In the genomic region with DNA sequence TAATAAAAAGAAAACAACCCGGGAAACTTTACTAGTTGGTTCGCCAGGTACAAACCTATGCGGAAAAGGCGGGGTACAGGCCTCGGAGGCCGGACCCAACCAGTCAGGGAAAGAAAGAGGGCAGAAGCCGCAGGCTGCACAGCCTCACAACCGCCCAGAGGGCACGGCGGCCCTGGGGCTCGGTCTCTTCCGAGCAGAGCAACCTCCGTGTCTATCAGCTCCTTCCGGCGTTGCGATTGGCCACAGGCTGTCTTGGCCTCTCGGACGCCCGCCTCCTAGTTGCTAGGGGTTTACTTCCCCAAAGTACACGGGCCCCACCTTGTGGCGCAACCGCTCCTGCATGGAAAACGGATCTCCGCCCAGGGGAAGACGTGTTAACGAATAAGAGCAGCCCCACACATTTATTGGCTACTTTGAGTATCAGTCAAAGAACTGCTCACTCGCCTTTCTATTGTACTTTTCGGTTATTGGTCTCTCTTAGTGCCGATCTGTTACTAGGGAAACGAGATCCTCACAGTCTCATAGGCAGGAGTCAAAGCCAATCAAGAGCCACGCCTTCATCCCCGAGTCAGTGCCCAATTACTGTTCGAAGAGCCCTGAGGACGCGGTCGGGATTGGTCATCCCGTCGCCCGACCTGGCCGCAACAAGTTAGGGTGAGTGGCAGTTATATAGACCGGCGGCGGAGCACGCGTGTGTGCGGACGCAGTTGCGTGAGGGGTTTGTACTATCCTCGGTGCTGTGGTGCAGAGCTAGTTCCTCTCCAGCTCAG, we compare ENCODE assay signal across 1 cellular context.
TF ChIP-seq lines count a peak whose summit lies in the region.

TSS of gene G3BP1 (plus strand) at position 696 of the 770 bp plus-strand sequence. CDS start 14,667 bp downstream, outside the sequence.

TF ChIP-seq in K562, 482 proteins besides CTCF, POLR2A, EP300 and RAD21 (continued from another document and continues in another):
- no peak for TF ChIP-seq ARID3B (CRISPR knock-in tag; IDR thresholded peaks at IDR 0.05; ENCODE audit: borderline replicate concordance)
- TF ChIP-seq, protein P1, sequence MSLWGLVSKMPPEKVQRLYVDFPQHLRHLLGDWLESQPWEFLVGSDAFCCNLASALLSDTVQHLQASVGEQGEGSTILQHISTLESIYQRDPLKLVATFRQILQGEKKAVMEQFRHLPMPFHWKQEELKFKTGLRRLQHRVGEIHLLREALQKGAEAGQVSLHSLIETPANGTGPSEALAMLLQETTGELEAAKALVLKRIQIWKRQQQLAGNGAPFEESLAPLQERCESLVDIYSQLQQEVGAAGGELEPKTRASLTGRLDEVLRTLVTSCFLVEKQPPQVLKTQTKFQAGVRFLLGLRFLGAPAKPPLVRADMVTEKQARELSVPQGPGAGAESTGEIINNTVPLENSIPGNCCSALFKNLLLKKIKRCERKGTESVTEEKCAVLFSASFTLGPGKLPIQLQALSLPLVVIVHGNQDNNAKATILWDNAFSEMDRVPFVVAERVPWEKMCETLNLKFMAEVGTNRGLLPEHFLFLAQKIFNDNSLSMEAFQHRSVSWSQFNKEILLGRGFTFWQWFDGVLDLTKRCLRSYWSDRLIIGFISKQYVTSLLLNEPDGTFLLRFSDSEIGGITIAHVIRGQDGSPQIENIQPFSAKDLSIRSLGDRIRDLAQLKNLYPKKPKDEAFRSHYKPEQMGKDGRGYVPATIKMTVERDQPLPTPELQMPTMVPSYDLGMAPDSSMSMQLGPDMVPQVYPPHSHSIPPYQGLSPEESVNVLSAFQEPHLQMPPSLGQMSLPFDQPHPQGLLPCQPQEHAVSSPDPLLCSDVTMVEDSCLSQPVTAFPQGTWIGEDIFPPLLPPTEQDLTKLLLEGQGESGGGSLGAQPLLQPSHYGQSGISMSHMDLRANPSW (CRISPR knock-in tag; IDR thresholded peaks at IDR 0.05) = no peak; the same call in 1 of the 2 replicates
- no peak; the same call in 1 of the 2 replicates for TF ChIP-seq ZNF212 (CRISPR knock-in tag; IDR thresholded peaks at IDR 0.05)
- TF ChIP-seq BRCA1 (IDR thresholded peaks at IDR 0.05) = no peak
- TF ChIP-seq BRCA1 (CRISPR knock-in tag; IDR thresholded peaks at IDR 0.05) = no peak
- no peak for TF ChIP-seq MTF1 (CRISPR knock-in tag; IDR thresholded peaks at IDR 0.05; ENCODE audit: borderline replicate concordance)
- no peak for TF ChIP-seq ZNF23 (CRISPR knock-in tag; IDR thresholded peaks at IDR 0.05)
- 0 out of 2 replicates have a peak, but pooled peaks have one; percentile 44 for TF ChIP-seq ERF (CRISPR knock-in tag; IDR thresholded peaks at IDR 0.05)
- TF ChIP-seq HINFP (tag; conservative IDR thresholded peaks at IDR 0.05; ENCODE audit: low read depth) = peak; percentile 75
- peak; percentile 57; the same call in 1 of the 2 replicates for TF ChIP-seq CBX1 (IDR thresholded peaks at IDR 0.05; ENCODE audit: low read depth)
- 0 out of 2 replicates have a peak, but pooled peaks have one; percentile 24 for TF ChIP-seq PATZ1 (CRISPR knock-in tag; IDR thresholded peaks at IDR 0.05; ENCODE audit: borderline replicate concordance)
- no peak for TF ChIP-seq ZNF551 (CRISPR knock-in tag; IDR thresholded peaks at IDR 0.05)
- TF ChIP-seq SRSF1 (IDR thresholded peaks at IDR 0.05; ENCODE audit: low read depth, low read length) = no peak
- no peak for TF ChIP-seq POLR3A (IDR thresholded peaks at IDR 0.05; ENCODE audit: borderline replicate concordance, extremely low read depth, insufficient read depth, insufficient read length)
- no peak for TF ChIP-seq RERE (CRISPR knock-in tag; IDR thresholded peaks at IDR 0.05; ENCODE audit: borderline replicate concordance)
- TF ChIP-seq PRMT5 (CRISPR knock-in tag; IDR thresholded peaks at IDR 0.05) = no peak
- TF ChIP-seq KLF6 (CRISPR knock-in tag; IDR thresholded peaks at IDR 0.05; ENCODE audit: borderline replicate concordance) = peak; percentile 54; the same call in 1 of the 2 replicates
- TF ChIP-seq FOXK1 (CRISPR knock-in tag; IDR thresholded peaks at IDR 0.05; ENCODE audit: borderline replicate concordance) = no peak
- TF ChIP-seq ATF7 (IDR thresholded peaks at IDR 0.05) = peak; percentile 86; the same call in 1 of the 2 replicates
- TF ChIP-seq NR2F6 (CRISPR knock-in tag; IDR thresholded peaks at IDR 0.05) = peak; percentile 45; the same call in 1 of the 2 replicates
- TF ChIP-seq, protein P2, sequence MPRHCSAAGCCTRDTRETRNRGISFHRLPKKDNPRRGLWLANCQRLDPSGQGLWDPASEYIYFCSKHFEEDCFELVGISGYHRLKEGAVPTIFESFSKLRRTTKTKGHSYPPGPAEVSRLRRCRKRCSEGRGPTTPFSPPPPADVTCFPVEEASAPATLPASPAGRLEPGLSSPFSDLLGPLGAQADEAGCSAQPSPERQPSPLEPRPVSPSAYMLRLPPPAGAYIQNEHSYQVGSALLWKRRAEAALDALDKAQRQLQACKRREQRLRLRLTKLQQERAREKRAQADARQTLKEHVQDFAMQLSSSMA (CRISPR knock-in tag; IDR thresholded peaks at IDR 0.05) = no peak
- TF ChIP-seq ZNF347 (CRISPR knock-in tag; IDR thresholded peaks at IDR 0.05; ENCODE audit: low read depth) = no peak
- no peak for TF ChIP-seq MIER1 (IDR thresholded peaks at IDR 0.05; ENCODE audit: low read depth)
- TF ChIP-seq RB1 (IDR thresholded peaks at IDR 0.05; ENCODE audit: low read depth) = peak; percentile 11; the same call in 1 of the 2 replicates
- TF ChIP-seq CBX8 (IDR thresholded peaks at IDR 0.05; ENCODE audit: borderline replicate concordance, extremely low read depth, low read depth, low read length, poor library complexity, severe bottlenecking) = no peak
- TF ChIP-seq MEF2A (IDR thresholded peaks at IDR 0.05; ENCODE audit: control insufficient read depth, low read depth, low read length) = no peak
- no peak for TF ChIP-seq HMG20A (CRISPR knock-in tag; conservative IDR thresholded peaks at IDR 0.05)
- TF ChIP-seq, protein P3, sequence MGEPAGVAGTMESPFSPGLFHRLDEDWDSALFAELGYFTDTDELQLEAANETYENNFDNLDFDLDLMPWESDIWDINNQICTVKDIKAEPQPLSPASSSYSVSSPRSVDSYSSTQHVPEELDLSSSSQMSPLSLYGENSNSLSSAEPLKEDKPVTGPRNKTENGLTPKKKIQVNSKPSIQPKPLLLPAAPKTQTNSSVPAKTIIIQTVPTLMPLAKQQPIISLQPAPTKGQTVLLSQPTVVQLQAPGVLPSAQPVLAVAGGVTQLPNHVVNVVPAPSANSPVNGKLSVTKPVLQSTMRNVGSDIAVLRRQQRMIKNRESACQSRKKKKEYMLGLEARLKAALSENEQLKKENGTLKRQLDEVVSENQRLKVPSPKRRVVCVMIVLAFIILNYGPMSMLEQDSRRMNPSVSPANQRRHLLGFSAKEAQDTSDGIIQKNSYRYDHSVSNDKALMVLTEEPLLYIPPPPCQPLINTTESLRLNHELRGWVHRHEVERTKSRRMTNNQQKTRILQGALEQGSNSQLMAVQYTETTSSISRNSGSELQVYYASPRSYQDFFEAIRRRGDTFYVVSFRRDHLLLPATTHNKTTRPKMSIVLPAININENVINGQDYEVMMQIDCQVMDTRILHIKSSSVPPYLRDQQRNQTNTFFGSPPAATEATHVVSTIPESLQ (CRISPR knock-in tag; IDR thresholded peaks at IDR 0.05) = no peak; the same call in 1 of the 2 replicates
- TF ChIP-seq ZKSCAN3 (CRISPR knock-in tag; IDR thresholded peaks at IDR 0.05) = no peak
- peak; percentile 80; the same call in 1 of the 2 replicates for TF ChIP-seq CC2D1A (IDR thresholded peaks at IDR 0.05)
- no peak for TF ChIP-seq ZNF695 (CRISPR knock-in tag; IDR thresholded peaks at IDR 0.05)
- TF ChIP-seq TEAD4 (IDR thresholded peaks at IDR 0.05; ENCODE audit: low read length) = no peak
- TF ChIP-seq TEAD4 (CRISPR knock-in tag; IDR thresholded peaks at IDR 0.05; ENCODE audit: borderline replicate concordance) = no peak
- TF ChIP-seq EHMT2 (IDR thresholded peaks at IDR 0.05) = no peak
- no peak for TF ChIP-seq MCM5 (IDR thresholded peaks at IDR 0.05; ENCODE audit: low read depth)
- TF ChIP-seq RFX5 (IDR thresholded peaks at IDR 0.05; ENCODE audit: low read depth, low read length) = no peak
- TF ChIP-seq IRF2 (CRISPR knock-in tag; IDR thresholded peaks at IDR 0.05) = no peak
- TF ChIP-seq ZNF280B (CRISPR knock-in tag; IDR thresholded peaks at IDR 0.05) = no peak
- TF ChIP-seq ZZZ3 (IDR thresholded peaks at IDR 0.05) = no peak
